Comparison of ENCODE assay signal across 1 cellular context in the genomic region with DNA sequence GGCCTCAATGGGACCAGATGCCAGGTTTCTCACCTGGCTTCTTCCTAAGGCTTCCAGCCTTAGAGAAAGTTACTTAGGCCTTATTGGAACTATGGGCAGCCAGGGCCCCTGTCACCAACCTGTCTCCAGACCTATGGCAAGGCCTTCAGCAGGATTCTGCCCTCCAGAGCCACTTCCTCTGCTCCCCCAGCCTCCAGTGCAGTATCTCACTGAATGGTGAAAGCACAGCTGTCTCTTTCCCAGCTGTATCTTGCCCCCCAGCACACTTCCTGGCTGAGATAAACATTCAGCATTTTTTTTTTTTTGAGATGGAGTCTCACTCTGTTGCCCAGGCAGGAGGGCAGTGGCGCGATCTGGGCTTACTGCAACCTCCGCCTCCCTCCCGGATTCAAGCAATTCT.
TF ChIP-seq lines count a peak whose summit lies in the region.

No MANE protein-coding gene starts in this region.

TF ChIP-seq in H1, 55 proteins besides CTCF, POLR2A, EP300 and RAD21:
- TF ChIP-seq, protein P1, sequence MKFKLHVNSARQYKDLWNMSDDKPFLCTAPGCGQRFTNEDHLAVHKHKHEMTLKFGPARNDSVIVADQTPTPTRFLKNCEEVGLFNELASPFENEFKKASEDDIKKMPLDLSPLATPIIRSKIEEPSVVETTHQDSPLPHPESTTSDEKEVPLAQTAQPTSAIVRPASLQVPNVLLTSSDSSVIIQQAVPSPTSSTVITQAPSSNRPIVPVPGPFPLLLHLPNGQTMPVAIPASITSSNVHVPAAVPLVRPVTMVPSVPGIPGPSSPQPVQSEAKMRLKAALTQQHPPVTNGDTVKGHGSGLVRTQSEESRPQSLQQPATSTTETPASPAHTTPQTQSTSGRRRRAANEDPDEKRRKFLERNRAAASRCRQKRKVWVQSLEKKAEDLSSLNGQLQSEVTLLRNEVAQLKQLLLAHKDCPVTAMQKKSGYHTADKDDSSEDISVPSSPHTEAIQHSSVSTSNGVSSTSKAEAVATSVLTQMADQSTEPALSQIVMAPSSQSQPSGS (IDR thresholded peaks at IDR 0.05; ENCODE audit: low read length): no peak
- TF ChIP-seq CHD2 (IDR thresholded peaks at IDR 0.05; ENCODE audit: low read length) (no peak), KDM4A (IDR thresholded peaks at IDR 0.05; ENCODE audit: low read depth, low read length, severe bottlenecking) (no peak), JUND (IDR thresholded peaks at IDR 0.05; ENCODE audit: low read length) (no peak), TBP (IDR thresholded peaks at IDR 0.05; ENCODE audit: low read depth, low read length) (no peak), SIX5 (IDR thresholded peaks at IDR 0.05; ENCODE audit: low read depth, low read length) (no peak), GABPA (IDR thresholded peaks at IDR 0.05; ENCODE audit: borderline replicate concordance, insufficient read depth, low read length) (no peak), RBBP5 (IDR thresholded peaks at IDR 0.05; ENCODE audit: borderline replicate concordance, low read depth, low read length) (no peak), SIRT6 (IDR thresholded peaks at IDR 0.05; ENCODE audit: low read length) (no peak), BRCA1 (IDR thresholded peaks at IDR 0.05; ENCODE audit: low read depth, low read length) (no peak), ASH2L (IDR thresholded peaks at IDR 0.05; ENCODE audit: low read length) (no peak), TAF7 (optimal IDR thresholded peaks at IDR 0.05; ENCODE audit: borderline replicate concordance, low read depth, low read length) (no peak), SP2 (IDR thresholded peaks at IDR 0.05; ENCODE audit: low read length) (no peak), NRF1 (IDR thresholded peaks at IDR 0.05; ENCODE audit: low read depth, low read length) (no peak), HDAC2 (IDR thresholded peaks at IDR 0.05; ENCODE audit: borderline replicate concordance in 1 of 2, low read depth in 2 of 2, low read length in 2 of 2) (no peak), EZH2 (IDR thresholded peaks at IDR 0.05; ENCODE audit: low read depth, low read length, severe bottlenecking) (no peak)
